31 cellular contexts compared by ENCODE assay signal in the genomic region with DNA sequence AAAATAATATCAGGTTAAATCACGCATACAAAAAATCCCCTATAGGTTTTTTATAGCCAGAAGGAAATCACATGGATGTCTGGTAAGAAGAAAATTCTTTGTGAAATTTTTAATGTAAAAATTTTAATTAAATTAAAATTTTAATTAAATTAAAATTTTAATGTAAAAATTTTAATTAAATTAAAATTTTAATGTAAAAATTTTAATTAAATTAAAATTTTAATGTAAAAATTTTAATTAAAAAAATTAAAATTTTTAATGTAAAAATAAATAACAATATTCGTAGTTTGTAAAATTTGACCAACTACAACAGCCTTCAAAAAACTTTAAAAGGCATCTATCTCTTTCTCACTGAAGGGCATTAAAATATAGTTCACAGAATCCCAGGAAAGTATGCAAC.
"Had no signal": no experiment of that assay in that cellular context is flagged by ENCODE, and none has a peak within 500 bp of the region (broad histone marks: within the 10 kb centered on the region; RNA-seq: fewer than 3 reads in every experiment).

No MANE protein-coding gene starts in this region.

- H3K27ac ChIP-seq: ascending aorta, gastroesophageal sphincter, left lung, lower lobe of right lung, prostate gland, sigmoid colon, suprapubic skin, tibial artery, upper lobe of right lung had no signal

- H3K4me3 ChIP-seq: ascending aorta, gastroesophageal sphincter, left lung, lower lobe of right lung, prostate gland, sigmoid colon, suprapubic skin, tibial artery, upper lobe of right lung had no signal

- H3K27ac Mint-ChIP-seq: activated CD4-positive, alpha-beta memory T cell treated with anti-CD3 and anti-CD28 coated beads, Interleukin-2, amount 10 ng/mL, durations not matched to agents 7 days and 5 days; activated CD4-positive, alpha-beta T cell treated with anti-CD3 and anti-CD28 coated beads, Interleukin-2, amount 10 ng/mL, durations not matched to agents 7 days and 5 days; activated naive CD4-positive, alpha-beta T cell treated with anti-CD3 and anti-CD28 coated beads, Interleukin-2, amount 10 ng/mL, durations not matched to agents 7 days and 5 days; activated naive CD8-positive, alpha-beta T cell treated with anti-CD3 and anti-CD28 coated beads, Interleukin-2, amount 10 ng/mL, durations not matched to agents 7 days and 5 days; activated T-cell treated with anti-CD3 and anti-CD28 coated beads, Interleukin-2, amount 50 U/mL, for 24 hours; immature natural killer cell; naive thymus-derived CD8-positive, alpha-beta T cell; T-helper 17 cell had no signal

- H3K4me3 Mint-ChIP-seq: activated CD4-positive, alpha-beta memory T cell treated with anti-CD3 and anti-CD28 coated beads, Interleukin-2, amount 10 ng/mL, durations not matched to agents 7 days and 5 days; activated CD4-positive, alpha-beta T cell treated with anti-CD3 and anti-CD28 coated beads, Interleukin-2, amount 10 ng/mL, durations not matched to agents 7 days and 5 days; activated naive CD4-positive, alpha-beta T cell treated with anti-CD3 and anti-CD28 coated beads, Interleukin-2, amount 10 ng/mL, durations not matched to agents 7 days and 5 days; activated naive CD8-positive, alpha-beta T cell treated with anti-CD3 and anti-CD28 coated beads, Interleukin-2, amount 10 ng/mL, durations not matched to agents 7 days and 5 days; activated T-cell treated with anti-CD3 and anti-CD28 coated beads, Interleukin-2, amount 50 U/mL, for 24 hours; immature natural killer cell; naive thymus-derived CD8-positive, alpha-beta T cell; neural crest cell; T-helper 17 cell had no signal

- ATAC-seq: gastroesophageal sphincter; left lung; lower lobe of right lung; naive thymus-derived CD8-positive, alpha-beta T cell; T-helper 17 cell; upper lobe of right lung had no signal

- H3K36me3 Mint-ChIP-seq: activated naive CD4-positive, alpha-beta T cell treated with anti-CD3 and anti-CD28 coated beads, Interleukin-2, amount 10 ng/mL, durations not matched to agents 7 days and 5 days; activated naive CD8-positive, alpha-beta T cell treated with anti-CD3 and anti-CD28 coated beads, Interleukin-2, amount 10 ng/mL, durations not matched to agents 7 days and 5 days; naive thymus-derived CD8-positive, alpha-beta T cell had no signal

- DNase-seq: activated CD4-positive, alpha-beta memory T cell treated with anti-CD3 and anti-CD28 coated beads, Interleukin-2, amount 10 ng/mL, durations not matched to agents 7 days and 5 days; activated CD4-positive, alpha-beta T cell treated with anti-CD3 and anti-CD28 coated beads for 1 hour; activated CD4-positive, alpha-beta T cell treated with anti-CD3 and anti-CD28 coated beads, Interleukin-2, amount 10 ng/mL, durations not matched to agents 7 days and 5 days; activated CD8-positive, alpha-beta memory T cell treated with anti-CD3 and anti-CD28 coated beads, Interleukin-2, amount 50 U/mL, for 48 hours; activated gamma-delta T cell; activated naive CD4-positive, alpha-beta T cell treated with anti-CD3 and anti-CD28 coated beads, Interleukin-2, amount 10 ng/mL, durations not matched to agents 7 days and 5 days; activated naive CD8-positive, alpha-beta T cell treated with anti-CD3 and anti-CD28 coated beads, Interleukin-2, amount 10 ng/mL, durations not matched to agents 7 days and 5 days; activated T-cell treated with anti-CD3 and anti-CD28 coated beads, Interleukin-2, amount 50 U/mL, for 24 hours; central memory CD4-positive, alpha-beta T cell; dermis blood vessel endothelial cell; effector CD4-positive, alpha-beta T cell; hippocampal formation; immature natural killer cell; left lung; lower lobe of right lung; mesenchymal stem cell; naive thymus-derived CD8-positive, alpha-beta T cell; sigmoid colon; stimulated activated CD4-positive, alpha-beta T cell treated with anti-CD3 and anti-CD28 coated beads, Interleukin-15, amount 100 ng/mL, for 24 hours; stimulated activated CD4-positive, alpha-beta T cell treated with anti-CD3 and anti-CD28 coated beads, Interleukin-2, amount 100 ng/mL, for 24 hours; stimulated activated naive CD4-positive, alpha-beta T cell; T-helper 17 cell; T1000; tibial artery; upper lobe of right lung had no signal

- H3K9me3 Mint-ChIP-seq: activated CD4-positive, alpha-beta memory T cell treated with anti-CD3 and anti-CD28 coated beads, Interleukin-2, amount 10 ng/mL, durations not matched to agents 7 days and 5 days; activated CD4-positive, alpha-beta T cell treated with anti-CD3 and anti-CD28 coated beads, Interleukin-2, amount 10 ng/mL, durations not matched to agents 7 days and 5 days; activated naive CD4-positive, alpha-beta T cell treated with anti-CD3 and anti-CD28 coated beads, Interleukin-2, amount 10 ng/mL, durations not matched to agents 7 days and 5 days; activated naive CD8-positive, alpha-beta T cell treated with anti-CD3 and anti-CD28 coated beads, Interleukin-2, amount 10 ng/mL, durations not matched to agents 7 days and 5 days; activated T-cell treated with anti-CD3 and anti-CD28 coated beads, Interleukin-2, amount 50 U/mL, for 24 hours; neural crest cell had no signal

- H3K9me3 ChIP-seq: ascending aorta, gastroesophageal sphincter, left lung, lower lobe of right lung, prostate gland, sigmoid colon, suprapubic skin, tibial artery, upper lobe of right lung had no signal

- H3K36me3 ChIP-seq: ascending aorta, brain microvascular endothelial cell, gastroesophageal sphincter, left lung, lower lobe of right lung, prostate gland, sigmoid colon, suprapubic skin, tibial artery, upper lobe of right lung had no signal

- H3K27me3 ChIP-seq: ascending aorta, brain microvascular endothelial cell, gastroesophageal sphincter, left lung, sigmoid colon, suprapubic skin, tibial artery, upper lobe of right lung had no signal

- H3K4me1 ChIP-seq: left lung, lower lobe of right lung, prostate gland, upper lobe of right lung had no signal

- H3K4me1 Mint-ChIP-seq: activated CD4-positive, alpha-beta memory T cell treated with anti-CD3 and anti-CD28 coated beads, Interleukin-2, amount 10 ng/mL, durations not matched to agents 7 days and 5 days; activated CD4-positive, alpha-beta T cell treated with anti-CD3 and anti-CD28 coated beads, Interleukin-2, amount 10 ng/mL, durations not matched to agents 7 days and 5 days; activated naive CD4-positive, alpha-beta T cell treated with anti-CD3 and anti-CD28 coated beads, Interleukin-2, amount 10 ng/mL, durations not matched to agents 7 days and 5 days; activated naive CD8-positive, alpha-beta T cell treated with anti-CD3 and anti-CD28 coated beads, Interleukin-2, amount 10 ng/mL, durations not matched to agents 7 days and 5 days; immature natural killer cell; naive thymus-derived CD8-positive, alpha-beta T cell; T-helper 17 cell had no signal

- H3K27me3 Mint-ChIP-seq: activated CD4-positive, alpha-beta memory T cell treated with anti-CD3 and anti-CD28 coated beads, Interleukin-2, amount 10 ng/mL, durations not matched to agents 7 days and 5 days; activated CD4-positive, alpha-beta T cell treated with anti-CD3 and anti-CD28 coated beads, Interleukin-2, amount 10 ng/mL, durations not matched to agents 7 days and 5 days; activated naive CD4-positive, alpha-beta T cell treated with anti-CD3 and anti-CD28 coated beads, Interleukin-2, amount 10 ng/mL, durations not matched to agents 7 days and 5 days; activated naive CD8-positive, alpha-beta T cell treated with anti-CD3 and anti-CD28 coated beads, Interleukin-2, amount 10 ng/mL, durations not matched to agents 7 days and 5 days; activated T-cell treated with anti-CD3 and anti-CD28 coated beads, Interleukin-2, amount 50 U/mL, for 24 hours; T-helper 17 cell had no signal
